Comparison of ENCODE assay signal across 16 cellular contexts in the genomic region with DNA sequence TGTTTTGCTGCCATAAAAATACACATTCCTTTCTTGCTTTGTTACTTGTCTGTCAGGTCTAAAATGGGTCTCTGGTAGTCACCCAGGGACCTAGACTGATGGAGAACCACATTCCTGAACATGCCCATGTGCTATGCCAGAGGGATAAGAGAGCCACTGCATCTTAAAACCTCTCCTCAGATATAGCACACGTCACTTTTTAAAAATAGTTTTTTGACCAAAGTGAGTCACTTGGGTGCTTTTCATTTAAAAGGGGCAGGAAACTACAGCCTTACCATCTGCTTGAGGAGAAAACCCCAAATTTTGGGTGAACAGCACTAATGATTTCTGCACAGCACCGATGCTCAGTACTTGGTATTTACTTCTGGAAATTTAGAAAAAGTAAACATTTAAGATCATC.
DNase-seq lines count a peak whose midpoint lies in the region; ATAC-seq, FAIRE-seq and TF ChIP-seq lines count a peak whose summit lies in the region.
"Had no signal": no experiment of that assay in that cellular context is flagged by ENCODE, and none has a peak within 500 bp of the region (broad histone marks: within the 10 kb centered on the region; RNA-seq: fewer than 3 reads in every experiment).

No MANE protein-coding gene starts in this region.

- peaks cover 2% of the 10 kb centered on the region for H3K27me3 Mint-ChIP-seq in IgD-negative memory B cell

- H3K4me1 ChIP-seq in keratinocyte (ENCODE audit: control insufficient read depth, extremely low read depth, insufficient read depth, low read length): peaks cover 10% of the 10 kb centered on the region
- peaks cover 0 to 36% (median 9%) of the 10 kb centered on the region in 4 donors for H3K4me1 ChIP-seq in tibial artery
- peaks cover 0 to 19% (median 5%) of the 10 kb centered on the region in 9 donors for H3K4me1 ChIP-seq in heart right ventricle
- H3K4me1 ChIP-seq in body of pancreas: no peaks in the 10 kb centered on the region
- H3K4me1 ChIP-seq: adrenal gland, colonic mucosa, prostate gland had no signal

- WGBS in heart right ventricle, 2 donors: 72 to 80% methylated on average over 2 of the region's 2 CpGs
- 88 to 90% methylated on average over 2 of the region's 2 CpGs for WGBS in body of pancreas, 2 donors

- H3K9me3 Mint-ChIP-seq in IgD-negative memory B cell: no peaks in the 10 kb centered on the region

- no peak for TF ChIP-seq POLR2A in body of pancreas (IDR thresholded peaks at IDR 0.05)

- no peak overlapping the region for H3K9ac ChIP-seq in keratinocyte (ENCODE audit: control insufficient read depth, extremely low read depth, insufficient read depth, low read length)

- H3K79me2 ChIP-seq in keratinocyte (ENCODE audit: control insufficient read depth, insufficient read depth, low read length): no peaks in the 10 kb centered on the region

- no peaks in the 10 kb centered on the region for H3K36me3 ChIP-seq in keratinocyte (ENCODE audit: control insufficient read depth in 2 of 2, extremely low read depth in 1 of 2, insufficient read depth in 2 of 2, low read length in 2 of 2)
- no peaks in the 10 kb centered on the region for H3K36me3 ChIP-seq in tibial artery
- no peaks in the 10 kb centered on the region for H3K36me3 ChIP-seq in heart right ventricle
- H3K36me3 ChIP-seq in body of pancreas (replicated peaks in 1 of 2; ENCODE audit: insufficient read depth in 1 of 2, low read depth in 2 of 2): no peaks in the 10 kb centered on the region
- H3K36me3 ChIP-seq: adrenal gland, colonic mucosa, prostate gland had no signal

- H3K27ac Mint-ChIP-seq in IgD-negative memory B cell: peak overlapping the region in 2 of 3 donors; percentile 20 to 21

- H3K4me1 Mint-ChIP-seq in IgD-negative memory B cell: peaks cover 3 to 14% (median 13%) of the 10 kb centered on the region in 3 donors

- peak; percentile 65 for FAIRE-seq in keratinocyte (lab: Jason Lieb, UNC)

- no peaks in the 10 kb centered on the region for H3K36me3 Mint-ChIP-seq in IgD-negative memory B cell

- H3K27ac ChIP-seq in keratinocyte (ENCODE audit: control insufficient read depth, insufficient read depth, low read length) (no peak overlapping the region), tibial artery (peak overlapping the region in 1 of 2 donors; percentile 44), heart right ventricle (no peak overlapping the region), body of pancreas (no peak overlapping the region)
- H3K27ac ChIP-seq: adrenal gland, colonic mucosa, prostate gland had no signal

- ATAC-seq in GM18511 (IDR thresholded peaks at IDR 0.05; ENCODE audit: unreplicated experiment) (peak; percentile 54), GM21786 (IDR thresholded peaks at IDR 0.05; ENCODE audit: unreplicated experiment) (peak; percentile 47), heart right ventricle (no peak), body of pancreas (no peak)

- H3K4me2 ChIP-seq in keratinocyte (ENCODE audit: control insufficient read depth, extremely low read depth, insufficient read depth, low read depth, low read length): no peak overlapping the region

- H3K27me3 ChIP-seq in keratinocyte (ENCODE audit: control insufficient read depth, extremely low read depth, insufficient read depth, low read length) (no peaks in the 10 kb centered on the region), tibial artery (no peaks in the 10 kb centered on the region), heart right ventricle (no peaks in the 10 kb centered on the region), body of pancreas (no peaks in the 10 kb centered on the region)
- H3K27me3 ChIP-seq: adrenal gland, colonic mucosa had no signal

- dilution Hi-C loops in keratinocyte (cut with MboI; ENCODE audit: extremely low pct_ligation_motif_present, low sequenced_read_pairs): no loop called here

- TF ChIP-seq CTCF in keratinocyte (optimal IDR thresholded peaks at IDR 0.05 in 1 of 3, IDR thresholded peaks at IDR 0.05 in 1 of 3, conservative IDR thresholded peaks at IDR 0.05 in 1 of 3; ENCODE audit: extremely low read depth in 1 of 3, insufficient read depth in 2 of 3, low read length in 3 of 3) (no peak), tibial artery (IDR thresholded peaks at IDR 0.05) (no peak), heart right ventricle (IDR thresholded peaks at IDR 0.05) (no peak), body of pancreas (IDR thresholded peaks at IDR 0.05) (no peak)

- no peaks in the 10 kb centered on the region for H3K9me1 ChIP-seq in keratinocyte (ENCODE audit: control insufficient read depth, extremely low read depth, insufficient read depth, low read length)

- no peaks in the 10 kb centered on the region for H4K20me1 ChIP-seq in keratinocyte (ENCODE audit: control insufficient read depth, extremely low read depth, insufficient read depth, low read length)

- intact Hi-C loops in tibial artery (cut with DNase I; ENCODE audit: low total_unique reads) (no loop called here), heart right ventricle (cut with DNase I) (no loop called here), body of pancreas (cut with DNase I) (no loop called here)

- DNase-seq in keratinocyte (ENCODE audit: low read depth, low spot score) (no peak), NCI-H69 (lab: John Stamatoyannopoulos, UW) (no peak), tibial artery (no peak), heart right ventricle (no peak), body of pancreas (no peak)
- DNase-seq: activated CD4-positive, alpha-beta T cell treated with anti-CD3 and anti-CD28 coated beads for 48 hours; activated T-cell treated with anti-CD3 and anti-CD28 coated beads, Interleukin-2, amount 50 U/mL, for 48 hours; adrenal gland; colonic mucosa; hypothalamus; NCI-H2171; SHP77 had no signal

- H2AFZ ChIP-seq in keratinocyte (ENCODE audit: control insufficient read depth, low read length): no peak overlapping the region

- H3K4me3 ChIP-seq in keratinocyte (ENCODE audit: control insufficient read depth in 2 of 3, extremely low read depth in 1 of 3, insufficient read depth in 2 of 3, low read depth in 1 of 3, low read length in 3 of 3) (no peak overlapping the region), tibial artery (no peak overlapping the region), heart right ventricle (no peak overlapping the region), body of pancreas (no peak overlapping the region)
- H3K4me3 ChIP-seq: adrenal gland, colonic mucosa, prostate gland had no signal

- no peak overlapping the region for H3K4me3 Mint-ChIP-seq in IgD-negative memory B cell

- no peaks in the 10 kb centered on the region for H3K9me3 ChIP-seq in keratinocyte (ENCODE audit: control insufficient read depth, low read depth, low read length)
- no peaks in the 10 kb centered on the region for H3K9me3 ChIP-seq in tibial artery
- no peaks in the 10 kb centered on the region for H3K9me3 ChIP-seq in heart right ventricle
- no peaks in the 10 kb centered on the region for H3K9me3 ChIP-seq in body of pancreas
- H3K9me3 ChIP-seq: adrenal gland, colonic mucosa, prostate gland had no signal

Comparison
In these comparisons a context has a peak if more than half of its experiments do, and no peak if none do; other contexts are left out.
1. ATAC-seq: peak in GM18511 (single experiment) and GM21786 (single experiment); none in heart right ventricle (0 of 8) and body of pancreas (single experiment).